16 cellular contexts compared by ENCODE assay signal in genomic region chr11:12625438-12626071, GRCh38. TPM values are rescaled to one million over a fixed set of nuclear protein-coding genes. Genes with fewer than 3 reads are reported as not detected.
A peak's percentile ranks its signal among the peaks of the same experiment; 100 is the strongest.
DNase-seq lines count a peak whose midpoint lies in the region; ATAC-seq and TF ChIP-seq lines count a peak whose summit lies in the region.
"Had no signal": no experiment of that assay in that cellular context is flagged by ENCODE, and none has a peak within 500 bp of the region (broad histone marks: within the 10 kb centered on the region; RNA-seq: fewer than 3 reads in every experiment).

No MANE protein-coding gene starts in this region.

- H3K27me3 Mint-ChIP-seq in H9 (ENCODE audit: low read depth): peaks cover 2% of the 10 kb centered on the region; the same call in 1 of the 2 replicates

- peak; percentile 18 for DNase-seq in A172 (ENCODE audit: low spot score)
- peak; percentile 70 for DNase-seq in HFF-Myc (ENCODE audit: extremely low read depth, low read depth)
- DNase-seq in fibroblast of lung (ENCODE audit: low read depth in 2 of 2): peak; percentile 94 to 95
- DNase-seq in iPS-NIHi7 (ENCODE audit: extremely low spot score): no peak
- DNase-seq in activated naive CD4-positive, alpha-beta T cell (lab: John Stamatoyannopoulos, UW): no peak
- DNase-seq in H9: no peak
- DNase-seq in NCI-H2081 (lab: John Stamatoyannopoulos, UW): no peak
- DNase-seq: activated CD8-positive, alpha-beta memory T cell treated with anti-CD3 and anti-CD28 coated beads for 24 hours; AML-193; DMS79 treated with DMSO at 0.1 percent for 48 hours; KG1; transverse colon had no signal

- TF ChIP-seq CTCF in HFF-Myc (IDR thresholded peaks at IDR 0.05; ENCODE audit: low read depth, low read length, missing control alignments) (no peak), fibroblast of lung (conservative IDR thresholded peaks at IDR 0.05 in 1 of 2, IDR thresholded peaks at IDR 0.05 in 1 of 2; ENCODE audit: low read depth in 1 of 2, low read length in 2 of 2) (no peak), H9 (conservative IDR thresholded peaks at IDR 0.05) (no peak)

- no peak overlapping the region for H3K18ac ChIP-seq in H9 (ENCODE audit: insufficient read length, low read depth, low read length)

- H3K9me3 ChIP-seq in fibroblast of lung (ENCODE audit: control insufficient read depth, insufficient read depth, low read depth, low read length) (no peaks in the 10 kb centered on the region), H9 (ENCODE audit: control insufficient read depth, low read depth, low read length) (no peaks in the 10 kb centered on the region)

- H3K4me1 Mint-ChIP-seq in H9: no peaks in the 10 kb centered on the region
- H3K4me1 Mint-ChIP-seq: activated naive CD4-positive, alpha-beta T cell treated with anti-CD3 and anti-CD28 coated beads, Interleukin-2, amount 50 U/mL, for 24 hours; neural progenitor cell had no signal

- peak; percentile 92 for ATAC-seq in SK-N-SH treated with all-trans-retinoic acid at 6 μM for 48 hours

- H3K9ac ChIP-seq in fibroblast of lung (ENCODE audit: insufficient read depth, low read length) (no peak overlapping the region), H9 (ENCODE audit: extremely low read depth, insufficient read length, low read length) (no peak overlapping the region)
- H3K9ac ChIP-seq: neural progenitor cell had no signal

- no peak overlapping the region for H2BK12ac ChIP-seq in H9 (ENCODE audit: insufficient read length, low read depth, low read length)

- H3K4me2 ChIP-seq in fibroblast of lung (ENCODE audit: extremely low read depth, insufficient read depth, low read length) (peak overlapping the region; percentile 64), H9 (ENCODE audit: insufficient read depth, insufficient read length, low read length) (no peak overlapping the region)
- H3K4me2 ChIP-seq: neural progenitor cell had no signal

- no peaks in the 10 kb centered on the region for H3K79me1 ChIP-seq in H9 (ENCODE audit: insufficient read depth, low read depth, low read length, poor library complexity, severe bottlenecking)

- H3K79me2 ChIP-seq in fibroblast of lung (ENCODE audit: control insufficient read depth, insufficient read depth, low read length): no peaks in the 10 kb centered on the region
- H3K79me2 ChIP-seq in H9 (ENCODE audit: insufficient read depth, low read length): no peaks in the 10 kb centered on the region

- H2BK120ac ChIP-seq in H9 (ENCODE audit: low read depth, low read length, poor library complexity, severe bottlenecking): no peak overlapping the region

- H3K9me3 Mint-ChIP-seq in H9: peaks cover 15 to 16% of the 10 kb centered on the region in 2 experiments; a peak in 4 of 5 replicates

- WGBS in H9 (ENCODE audit: extremely low coverage, insufficient read length, low lambda C conversion rate): no CpG with 5 or more reads among the region's 4 CpGs

- H3K23me2 ChIP-seq in H9 (ENCODE audit: insufficient read length, low read depth, low read length, poor library complexity, severe bottlenecking): no peaks in the 10 kb centered on the region

- H3K4me3 ChIP-seq in HFF-Myc (replicated peaks; ENCODE audit: low read depth, low read length) (no peak overlapping the region), fibroblast of lung (replicated peaks in 1 of 4; ENCODE audit: control extremely low read depth in 1 of 4, insufficient read depth in 1 of 4, low read depth in 3 of 4, low read length in 4 of 4) (no peak overlapping the region)
- H3K4me3 ChIP-seq: lung, neural progenitor cell, transverse colon had no signal

- H4K91ac ChIP-seq in H9 (ENCODE audit: insufficient read length, low read depth, low read length): no peak overlapping the region

- H3K14ac ChIP-seq in H9 (ENCODE audit: insufficient read depth, low read length): no peak overlapping the region

- no peak overlapping the region for H3K4me3 Mint-ChIP-seq in H9
- H3K4me3 Mint-ChIP-seq: activated naive CD4-positive, alpha-beta T cell treated with anti-CD3 and anti-CD28 coated beads, Interleukin-2, amount 50 U/mL, for 24 hours; neural progenitor cell had no signal

- H3K27ac ChIP-seq in fibroblast of lung (ENCODE audit: insufficient read depth, low read length): peak overlapping the region; percentile 82
- no peak overlapping the region for H3K27ac ChIP-seq in H9 (ENCODE audit: insufficient read length, low read depth, low read length)
- H3K27ac ChIP-seq: neural progenitor cell, transverse colon had no signal

- H3K4me1 ChIP-seq in fibroblast of lung (ENCODE audit: control insufficient read depth, extremely low read depth, insufficient read depth, low read length): peaks cover 10% of the 10 kb centered on the region
- H3K4me1 ChIP-seq in H9 (ENCODE audit: insufficient read depth, low read length): no peaks in the 10 kb centered on the region
- H3K4me1 ChIP-seq: neural progenitor cell, transverse colon had no signal

- no peak overlapping the region for H3K56ac ChIP-seq in H9 (ENCODE audit: insufficient read length, low read depth, low read length)

- no peak overlapping the region for H4K8ac ChIP-seq in H9 (replicated peaks; ENCODE audit: insufficient read length, low read depth, low read length)

- H4K5ac ChIP-seq in H9 (ENCODE audit: insufficient read length, low read depth, low read length): no peak overlapping the region

- no peaks in the 10 kb centered on the region for H4K20me1 ChIP-seq in fibroblast of lung (ENCODE audit: control insufficient read depth, extremely low read depth, insufficient read depth, low read length)
- no peaks in the 10 kb centered on the region for H4K20me1 ChIP-seq in H9 (ENCODE audit: control insufficient read depth, insufficient read depth, insufficient read length)

- H2AFZ ChIP-seq in fibroblast of lung (ENCODE audit: low read length) (no peak overlapping the region), H9 (ENCODE audit: low read length) (no peak overlapping the region)
- H2AFZ ChIP-seq: neural progenitor cell had no signal

- H2AK5ac ChIP-seq in H9 (ENCODE audit: insufficient read length, low read length): no peak overlapping the region

- no peak overlapping the region for H2BK15ac ChIP-seq in H9 (ENCODE audit: low read depth, low read length)

- H3K4ac ChIP-seq in H9 (ENCODE audit: low read depth, low read length): no peak overlapping the region

- no peak overlapping the region for H3K23ac ChIP-seq in H9 (ENCODE audit: insufficient read length, low read depth, low read length)

- H2BK5ac ChIP-seq in H9 (ENCODE audit: insufficient read length, low read length): no peak overlapping the region

- peaks cover 0 to 19% (median 0%) of the 10 kb centered on the region in 3 experiments; a peak in 2 of 7 replicates for H3K36me3 Mint-ChIP-seq in H9 (ENCODE audit: insufficient read depth in 1 of 3, low read depth in 3 of 3)
- H3K36me3 Mint-ChIP-seq: neural progenitor cell had no signal

- H3K27me3 ChIP-seq in fibroblast of lung (ENCODE audit: control insufficient read depth, insufficient read depth, low read length) (no peaks in the 10 kb centered on the region), H9 (ENCODE audit: insufficient read depth, low read length) (no peaks in the 10 kb centered on the region)
- H3K27me3 ChIP-seq: neural progenitor cell, transverse colon had no signal

- H2BK20ac ChIP-seq in H9 (ENCODE audit: low read depth, low read length, poor library complexity, severe bottlenecking): no peak overlapping the region

- no peaks in the 10 kb centered on the region for H3K36me3 ChIP-seq in fibroblast of lung (ENCODE audit: control insufficient read depth, insufficient read depth, low read length)
- H3K36me3 ChIP-seq: transverse colon had no signal

- H3T11ph ChIP-seq in H9 (ENCODE audit: low read length): no peak overlapping the region

- H3K27ac Mint-ChIP-seq in H9: no peak overlapping the region
- H3K27ac Mint-ChIP-seq: activated naive CD4-positive, alpha-beta T cell treated with anti-CD3 and anti-CD28 coated beads, Interleukin-2, amount 50 U/mL, for 24 hours had no signal

TF ChIP-seq in SK-N-SH treated with all-trans-retinoic acid at 6 μM for 48 hours, 23 proteins besides CTCF, POLR2A, EP300 and RAD21 (continues in another document):
- no peak for TF ChIP-seq ISL1 (CRISPR knock-in tag; IDR thresholded peaks at IDR 0.05)
- TF ChIP-seq TSHZ2 (CRISPR knock-in tag; IDR thresholded peaks at IDR 0.05): no peak
- no peak for TF ChIP-seq ZC3H10 (CRISPR knock-in tag; IDR thresholded peaks at IDR 0.05)
- no peak for TF ChIP-seq ZFP3 (CRISPR knock-in tag; IDR thresholded peaks at IDR 0.05)
- no peak for TF ChIP-seq SNAI2 (CRISPR knock-in tag; IDR thresholded peaks at IDR 0.05)
- TF ChIP-seq ESRRG (CRISPR knock-in tag; IDR thresholded peaks at IDR 0.05): no peak

RNA-seq across cellular contexts. Expression of gene TEAD1, which starts 48.7 kb away (rescaled TPM):
- 69.5 and 92.5 TPM in 2 replicates for total RNA-seq in A172 (2014; rRNA removed; shearing (Covaris generic))
- total RNA-seq in fibroblast of lung: 65.0 and 121 TPM in 2 replicates
- polyA plus RNA-seq in fibroblast of lung: 78.9 and 88.6 TPM in 2 replicates
- polyA plus RNA-seq in fibroblast of lung (2012): 58.0 and 90.2 TPM in 2 replicates
- polyA minus RNA-seq in fibroblast of lung (ENCODE audit: low replicate concordance): 97.1 and 105 TPM in 2 replicates
- 75.1 and 76.8 TPM in 2 replicates for total RNA-seq in H9 (2021)

Comparison
In these comparisons a context has a peak if more than half of its experiments do, and no peak if none do; other contexts are left out.
1. DNase-seq: peak in A172 (single experiment), HFF-Myc (single experiment) and fibroblast of lung (2 of 2); none in iPS-NIHi7 (single experiment), activated naive CD4-positive, alpha-beta T cell (0 of 4), H9 (single experiment) and NCI-H2081 (0 of 2).